17 cellular contexts compared by ENCODE assay signal in genomic region chr2:72723769-72724370, GRCh38.
"Had no signal": no experiment of that assay in that cellular context is flagged by ENCODE, and none has a peak within 500 bp of the region (broad histone marks: within the 10 kb centered on the region; RNA-seq: fewer than 3 reads in every experiment).

No MANE protein-coding gene starts in this region.

- H3K27ac ChIP-seq: adrenal gland, heart right ventricle, suprapubic skin, transverse colon had no signal

- H3K4me3 ChIP-seq: adrenal gland, esophagus squamous epithelium, heart right ventricle, suprapubic skin, transverse colon had no signal

- ATAC-seq: activated CD4-positive, alpha-beta T cell treated with anti-CD3 and anti-CD28 coated beads for 36 hours; activated naive CD4-positive, alpha-beta T cell treated with anti-CD3 and anti-CD28 coated beads, Interleukin-2, amount 50 U/mL, for 72 hours; heart right ventricle; natural killer cell; stimulated activated naive CD8-positive, alpha-beta T cell treated with anti-CD3 and anti-CD28 coated beads, Interleukin-15, amount 100 ng/mL, for 72 hours had no signal

- H3K27me3 ChIP-seq: adrenal gland, esophagus squamous epithelium, heart right ventricle, suprapubic skin, transverse colon had no signal

- DNase-seq: activated CD4-positive, alpha-beta memory T cell treated with anti-CD3 and anti-CD28 coated beads for 36 hours; activated CD4-positive, alpha-beta T cell treated with anti-CD3 and anti-CD28 coated beads for 36 hours; activated gamma-delta T cell treated with Interleukin-2 at 50 U/mL for 16 hours; activated T-cell treated with anti-CD3 and anti-CD28 coated beads for 4 hours; adrenal gland; effector CD8-positive, alpha-beta T cell; esophagus squamous epithelium; heart right ventricle; natural killer cell; stimulated activated CD4-positive, alpha-beta T cell treated with anti-CD3 and anti-CD28 coated beads, Interleukin-2, amount 100 ng/mL, for 48 hours; stimulated activated naive CD8-positive, alpha-beta T cell treated with anti-CD3 and anti-CD28 coated beads, Interleukin-15, amount 100 ng/mL, for 72 hours; SW 1271; T-helper 2 cell; transverse colon had no signal

- H3K36me3 ChIP-seq: adrenal gland, esophagus squamous epithelium, heart right ventricle, suprapubic skin, transverse colon had no signal

- FAIRE-seq: bronchial epithelial cell had no signal

- H3K9me3 ChIP-seq: adrenal gland, esophagus squamous epithelium, heart right ventricle, suprapubic skin, transverse colon had no signal
